Comparison of ENCODE assay signal across 8 cellular contexts in genomic region chr1:155008015-155008941, GRCh38. TPM values are rescaled to one million over a fixed set of nuclear protein-coding genes. Genes with fewer than 3 reads are reported as not detected.
A peak's percentile ranks its signal among the peaks of the same experiment; 100 is the strongest.
DNase-seq lines count a peak whose midpoint lies in the region; ATAC-seq lines count a peak whose summit lies in the region.

No MANE protein-coding gene starts in this region.

- H3K4me3 ChIP-seq in HUES64 (ENCODE audit: low read length) (peak overlapping the region; percentile 28; the same call in 1 of the 2 replicates), iPS-20b (ENCODE audit: low read length) (peak overlapping the region; percentile 40; the same call in 1 of the 2 replicates)

- no peaks in the 10 kb centered on the region for H3K9me3 Mint-ChIP-seq in activated T-cell treated with anti-CD3 and anti-CD28 coated beads, Interleukin-2, amount 50 U/mL, for 24 hours

- H3K27ac ChIP-seq in HUES64 (ENCODE audit: low read depth, low read length) (peak overlapping the region; percentile 49; the same call in 1 of the 2 replicates), iPS-20b (ENCODE audit: low read length) (no peak overlapping the region)

- peaks cover 79% of the 10 kb centered on the region for H3K4me1 Mint-ChIP-seq in activated T-cell treated with anti-CD3 and anti-CD28 coated beads, Interleukin-2, amount 50 U/mL, for 24 hours (ENCODE audit: low read depth)

- no peaks in the 10 kb centered on the region for H3K27me3 ChIP-seq in HUES64 (ENCODE audit: insufficient read depth, low read length)
- no peaks in the 10 kb centered on the region for H3K27me3 ChIP-seq in iPS-20b (ENCODE audit: insufficient read depth, low read length)

- no peaks in the 10 kb centered on the region for H3K27me3 Mint-ChIP-seq in activated T-cell treated with anti-CD3 and anti-CD28 coated beads, Interleukin-2, amount 50 U/mL, for 24 hours

- H3K36me3 Mint-ChIP-seq in activated T-cell treated with anti-CD3 and anti-CD28 coated beads, Interleukin-2, amount 50 U/mL, for 24 hours (ENCODE audit: low read depth): peaks cover 44% of the 10 kb centered on the region

- peak overlapping the region; percentile 96 for H3K27ac Mint-ChIP-seq in activated T-cell treated with anti-CD3 and anti-CD28 coated beads, Interleukin-2, amount 50 U/mL, for 24 hours

- H3K9me3 ChIP-seq in HUES64 (ENCODE audit: insufficient read depth, low read depth, low read length): no peaks in the 10 kb centered on the region
- H3K9me3 ChIP-seq in iPS-20b (ENCODE audit: insufficient read depth, low read depth, low read length): no peaks in the 10 kb centered on the region

- DNase-seq in activated T-cell treated with anti-CD3 and anti-CD28 coated beads, Interleukin-2, amount 50 U/mL, for 24 hours: peak; percentile 78
- DNase-seq in stimulated activated CD4-positive, alpha-beta T cell treated with anti-CD3 and anti-CD28 coated beads, Interleukin-4, amount 100 ng/mL, for 4 hours: peak; percentile 78
- DNase-seq in NCI-H1092 treated with DMSO at 0.1 percent for 48 hours (lab: John Stamatoyannopoulos, UW) (no peak), NCI-H2227 (lab: John Stamatoyannopoulos, UW; ENCODE audit: unreplicated experiment) (no peak), ecto neural progenitor cell (ENCODE audit: low spot score) (no peak)

- H3K4me3 Mint-ChIP-seq in activated T-cell treated with anti-CD3 and anti-CD28 coated beads, Interleukin-2, amount 50 U/mL, for 24 hours: peak overlapping the region; percentile 91

- H3K9ac ChIP-seq in HUES64 (ENCODE audit: low read depth, low read length) (no peak overlapping the region), iPS-20b (ENCODE audit: low read depth, low read length) (peak overlapping the region; percentile 37; the same call in 1 of the 2 replicates)

- H3K4me1 ChIP-seq in HUES64 (ENCODE audit: insufficient read depth, low read length): peaks cover 26% of the 10 kb centered on the region
- peaks cover 25% of the 10 kb centered on the region; the same call in 1 of the 2 replicates for H3K4me1 ChIP-seq in iPS-20b (ENCODE audit: insufficient read depth, low read length)

- no peak for ATAC-seq in GM19395 (IDR thresholded peaks at IDR 0.05; ENCODE audit: unreplicated experiment)

- 73% methylated on average over 11 of the region's 16 CpGs for WGBS in HUES64

- H3K36me3 ChIP-seq in HUES64 (ENCODE audit: insufficient read depth, low read length) (no peaks in the 10 kb centered on the region), iPS-20b (ENCODE audit: insufficient read depth, low read depth, low read length) (no peaks in the 10 kb centered on the region)

RNA-seq across cellular contexts. Expression of gene ZBTB7B, which starts 5.7 kb away (rescaled TPM):
- polyA plus RNA-seq in HUES64 (2013, experiment 1 of 2): 13.0 TPM
- polyA plus RNA-seq in HUES64 (2013, experiment 2 of 2): 9.5 TPM

RNA-seq across cellular contexts. Expression of gene LENEP, which starts 14.9 kb away (rescaled TPM):
- not detected for polyA plus RNA-seq in HUES64 (2013, experiment 1 of 2)
- not detected for polyA plus RNA-seq in HUES64 (2013, experiment 2 of 2)

RNA-seq across cellular contexts. Expression of gene FLAD1, which starts 25.1 kb away (rescaled TPM):
- polyA plus RNA-seq in HUES64 (2013, experiment 1 of 2): 58.3 TPM
- polyA plus RNA-seq in HUES64 (2013, experiment 2 of 2): 49.8 TPM

RNA-seq across cellular contexts. Expression of gene DCST2, which starts 25.3 kb away (rescaled TPM):
- polyA plus RNA-seq in HUES64 (2013, experiment 1 of 2): not detected
- polyA plus RNA-seq in HUES64 (2013, experiment 2 of 2): 0.51 TPM

RNA-seq across cellular contexts. Expression of gene DCST1, which starts 25.3 kb away (rescaled TPM):
- not detected for polyA plus RNA-seq in HUES64 (2013, experiment 1 of 2)
- not detected for polyA plus RNA-seq in HUES64 (2013, experiment 2 of 2)

Comparison
In these comparisons a context has a peak if more than half of its experiments do, and no peak if none do; other contexts are left out.
1. DNase-seq: peak in activated T-cell treated with anti-CD3 and anti-CD28 coated beads, Interleukin-2, amount 50 U/mL, for 24 hours (single experiment) and stimulated activated CD4-positive, alpha-beta T cell treated with anti-CD3 and anti-CD28 coated beads, Interleukin-4, amount 100 ng/mL, for 4 hours (2 of 2); none in NCI-H1092 treated with DMSO at 0.1 percent for 48 hours (single experiment), NCI-H2227 (single experiment) and ecto neural progenitor cell (single experiment).